ENCODE assay signal across 1 cellular context in the genomic region with DNA sequence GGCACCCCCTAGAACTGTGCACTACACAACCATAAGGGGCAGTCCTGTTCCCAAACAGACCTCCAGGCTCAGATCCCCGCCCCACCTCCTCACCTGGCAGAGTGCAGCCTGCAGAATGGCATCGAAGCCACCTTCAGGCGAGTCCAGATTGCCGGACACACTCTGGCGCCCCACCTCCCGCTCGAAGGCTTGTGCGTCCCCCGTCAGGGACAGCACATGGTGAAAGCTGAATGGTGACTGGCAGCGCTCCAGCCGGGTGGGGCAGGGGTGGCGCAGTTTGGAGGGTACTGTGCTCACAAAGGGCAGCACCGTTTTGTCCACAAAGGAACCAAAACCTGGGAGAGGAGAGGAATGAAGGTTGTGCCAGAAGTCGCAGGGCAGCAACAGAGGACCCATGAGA.
TF ChIP-seq lines count a peak whose summit lies in the region.

No MANE protein-coding gene starts in this region.

TF ChIP-seq in WTC11, 78 proteins besides CTCF, POLR2A, EP300 and RAD21 (continued from another document):
- TF ChIP-seq, protein P1, sequence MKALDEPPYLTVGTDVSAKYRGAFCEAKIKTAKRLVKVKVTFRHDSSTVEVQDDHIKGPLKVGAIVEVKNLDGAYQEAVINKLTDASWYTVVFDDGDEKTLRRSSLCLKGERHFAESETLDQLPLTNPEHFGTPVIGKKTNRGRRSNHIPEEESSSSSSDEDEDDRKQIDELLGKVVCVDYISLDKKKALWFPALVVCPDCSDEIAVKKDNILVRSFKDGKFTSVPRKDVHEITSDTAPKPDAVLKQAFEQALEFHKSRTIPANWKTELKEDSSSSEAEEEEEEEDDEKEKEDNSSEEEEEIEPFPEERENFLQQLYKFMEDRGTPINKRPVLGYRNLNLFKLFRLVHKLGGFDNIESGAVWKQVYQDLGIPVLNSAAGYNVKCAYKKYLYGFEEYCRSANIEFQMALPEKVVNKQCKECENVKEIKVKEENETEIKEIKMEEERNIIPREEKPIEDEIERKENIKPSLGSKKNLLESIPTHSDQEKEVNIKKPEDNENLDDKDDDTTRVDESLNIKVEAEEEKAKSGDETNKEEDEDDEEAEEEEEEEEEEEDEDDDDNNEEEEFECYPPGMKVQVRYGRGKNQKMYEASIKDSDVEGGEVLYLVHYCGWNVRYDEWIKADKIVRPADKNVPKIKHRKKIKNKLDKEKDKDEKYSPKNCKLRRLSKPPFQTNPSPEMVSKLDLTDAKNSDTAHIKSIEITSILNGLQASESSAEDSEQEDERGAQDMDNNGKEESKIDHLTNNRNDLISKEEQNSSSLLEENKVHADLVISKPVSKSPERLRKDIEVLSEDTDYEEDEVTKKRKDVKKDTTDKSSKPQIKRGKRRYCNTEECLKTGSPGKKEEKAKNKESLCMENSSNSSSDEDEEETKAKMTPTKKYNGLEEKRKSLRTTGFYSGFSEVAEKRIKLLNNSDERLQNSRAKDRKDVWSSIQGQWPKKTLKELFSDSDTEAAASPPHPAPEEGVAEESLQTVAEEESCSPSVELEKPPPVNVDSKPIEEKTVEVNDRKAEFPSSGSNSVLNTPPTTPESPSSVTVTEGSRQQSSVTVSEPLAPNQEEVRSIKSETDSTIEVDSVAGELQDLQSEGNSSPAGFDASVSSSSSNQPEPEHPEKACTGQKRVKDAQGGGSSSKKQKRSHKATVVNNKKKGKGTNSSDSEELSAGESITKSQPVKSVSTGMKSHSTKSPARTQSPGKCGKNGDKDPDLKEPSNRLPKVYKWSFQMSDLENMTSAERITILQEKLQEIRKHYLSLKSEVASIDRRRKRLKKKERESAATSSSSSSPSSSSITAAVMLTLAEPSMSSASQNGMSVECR (CRISPR knock-in tag; IDR thresholded peaks at IDR 0.05; ENCODE audit: borderline replicate concordance) = no peak
- no peak for TF ChIP-seq ZNF396 (CRISPR knock-in tag; IDR thresholded peaks at IDR 0.05; ENCODE audit: borderline replicate concordance)
- TF ChIP-seq, protein P2, sequence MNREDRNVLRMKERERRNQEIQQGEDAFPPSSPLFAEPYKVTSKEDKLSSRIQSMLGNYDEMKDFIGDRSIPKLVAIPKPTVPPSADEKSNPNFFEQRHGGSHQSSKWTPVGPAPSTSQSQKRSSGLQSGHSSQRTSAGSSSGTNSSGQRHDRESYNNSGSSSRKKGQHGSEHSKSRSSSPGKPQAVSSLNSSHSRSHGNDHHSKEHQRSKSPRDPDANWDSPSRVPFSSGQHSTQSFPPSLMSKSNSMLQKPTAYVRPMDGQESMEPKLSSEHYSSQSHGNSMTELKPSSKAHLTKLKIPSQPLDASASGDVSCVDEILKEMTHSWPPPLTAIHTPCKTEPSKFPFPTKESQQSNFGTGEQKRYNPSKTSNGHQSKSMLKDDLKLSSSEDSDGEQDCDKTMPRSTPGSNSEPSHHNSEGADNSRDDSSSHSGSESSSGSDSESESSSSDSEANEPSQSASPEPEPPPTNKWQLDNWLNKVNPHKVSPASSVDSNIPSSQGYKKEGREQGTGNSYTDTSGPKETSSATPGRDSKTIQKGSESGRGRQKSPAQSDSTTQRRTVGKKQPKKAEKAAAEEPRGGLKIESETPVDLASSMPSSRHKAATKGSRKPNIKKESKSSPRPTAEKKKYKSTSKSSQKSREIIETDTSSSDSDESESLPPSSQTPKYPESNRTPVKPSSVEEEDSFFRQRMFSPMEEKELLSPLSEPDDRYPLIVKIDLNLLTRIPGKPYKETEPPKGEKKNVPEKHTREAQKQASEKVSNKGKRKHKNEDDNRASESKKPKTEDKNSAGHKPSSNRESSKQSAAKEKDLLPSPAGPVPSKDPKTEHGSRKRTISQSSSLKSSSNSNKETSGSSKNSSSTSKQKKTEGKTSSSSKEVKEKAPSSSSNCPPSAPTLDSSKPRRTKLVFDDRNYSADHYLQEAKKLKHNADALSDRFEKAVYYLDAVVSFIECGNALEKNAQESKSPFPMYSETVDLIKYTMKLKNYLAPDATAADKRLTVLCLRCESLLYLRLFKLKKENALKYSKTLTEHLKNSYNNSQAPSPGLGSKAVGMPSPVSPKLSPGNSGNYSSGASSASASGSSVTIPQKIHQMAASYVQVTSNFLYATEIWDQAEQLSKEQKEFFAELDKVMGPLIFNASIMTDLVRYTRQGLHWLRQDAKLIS (CRISPR knock-in tag; IDR thresholded peaks at IDR 0.05; ENCODE audit: borderline replicate concordance) = no peak
- TF ChIP-seq, protein P3, sequence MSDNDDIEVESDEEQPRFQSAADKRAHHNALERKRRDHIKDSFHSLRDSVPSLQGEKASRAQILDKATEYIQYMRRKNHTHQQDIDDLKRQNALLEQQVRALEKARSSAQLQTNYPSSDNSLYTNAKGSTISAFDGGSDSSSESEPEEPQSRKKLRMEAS (CRISPR knock-in tag; IDR thresholded peaks at IDR 0.05) = no peak
